20 cellular contexts compared by ENCODE assay signal in the genomic region with DNA sequence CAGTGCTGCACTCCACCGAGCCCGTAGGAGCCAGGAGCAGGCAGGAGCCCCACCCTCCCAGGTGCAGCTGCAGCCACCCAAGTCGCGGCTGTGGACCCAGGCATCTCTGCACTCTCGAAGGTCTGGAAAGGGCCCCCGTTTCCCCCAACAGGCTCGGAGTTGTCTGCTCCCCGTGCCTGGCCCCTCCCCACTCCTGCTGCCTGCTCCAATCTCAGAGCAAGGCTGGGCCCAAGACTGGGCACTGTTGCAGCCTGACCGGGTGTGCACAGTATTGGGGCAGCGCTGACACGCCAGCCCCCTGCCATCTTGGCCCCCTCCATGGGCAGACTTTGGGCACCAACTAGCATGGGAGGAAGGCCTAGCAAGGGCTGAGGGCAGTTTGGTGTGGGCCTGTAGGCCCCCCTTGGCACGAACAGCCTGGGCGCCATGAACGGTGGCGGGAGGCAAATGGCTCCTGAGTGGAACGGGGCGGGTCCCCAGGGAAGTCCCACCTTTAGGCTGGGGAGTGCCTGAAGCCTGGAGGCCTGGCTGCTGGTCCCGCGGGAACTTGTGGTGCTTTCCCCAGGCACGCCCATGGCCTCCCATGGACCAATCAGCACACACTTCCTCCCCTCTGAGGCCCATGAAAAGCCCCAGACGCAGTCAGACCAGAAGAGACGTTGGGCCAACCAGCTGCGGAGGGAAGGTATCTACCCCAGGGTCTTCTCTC.
DNase-seq lines count a peak whose midpoint lies in the region; ATAC-seq, FAIRE-seq and TF ChIP-seq lines count a peak whose summit lies in the region.
"Had no signal": no experiment of that assay in that cellular context is flagged by ENCODE, and none has a peak within 500 bp of the region (broad histone marks: within the 10 kb centered on the region; RNA-seq: fewer than 3 reads in every experiment).

No MANE protein-coding gene starts in this region.

- H3K79me2 ChIP-seq in K562 (ENCODE audit: control insufficient read depth, insufficient read depth, low read length), result no peaks in the 10 kb centered on the region

- no TSS peak for BruUV-seq in K562 (replicated peaks; lab: Mats Ljungman, UMichigan)

- TF ChIP-seq EP300 in K562 (IDR thresholded peaks at IDR 0.05; ENCODE audit: low read length), result no peak

- H3K36me3 ChIP-seq in K562 (ENCODE audit: control insufficient read depth, insufficient read depth, low read length), result no peaks in the 10 kb centered on the region
- H3K36me3 ChIP-seq in gastrocnemius medialis, result no peaks in the 10 kb centered on the region
- H3K36me3 ChIP-seq: brain microvascular endothelial cell had no signal

- ATAC-seq in GM21390 (IDR thresholded peaks at IDR 0.05; ENCODE audit: unreplicated experiment) (peak; percentile 66), HG03039 (IDR thresholded peaks at IDR 0.05; ENCODE audit: unreplicated experiment) (peak; percentile 82), K562 (peak; percentile 98), gastrocnemius medialis (no peak)
- ATAC-seq: esophagus mucosa had no signal

- TF ChIP-seq RAD21 in K562 (CRISPR knock-in tag; conservative IDR thresholded peaks at IDR 0.05 in 1 of 2, IDR thresholded peaks at IDR 0.05 in 1 of 2), result no peak

- H3K27me3 ChIP-seq in K562 (ENCODE audit: control insufficient read depth in 2 of 2, insufficient read depth in 2 of 2, low read length in 2 of 2) (peaks cover 0 to 3% of the 10 kb centered on the region in 2 experiments; a peak in 1 of 5 replicates), gastrocnemius medialis (no peaks in the 10 kb centered on the region)
- H3K27me3 ChIP-seq: brain microvascular endothelial cell had no signal

- no peaks in the 10 kb centered on the region for H3K9me3 ChIP-seq in K562 (replicated peaks; ENCODE audit: control insufficient read depth, insufficient read depth, low read depth, low read length)
- no peaks in the 10 kb centered on the region for H3K9me3 ChIP-seq in gastrocnemius medialis

- peak overlapping the region; percentile 76 for H2AFZ ChIP-seq in K562 (ENCODE audit: low read depth, low read length)

- H3K9ac ChIP-seq in K562 (ENCODE audit: insufficient read depth in 1 of 2, low read depth in 2 of 2, low read length in 2 of 2), result no peak overlapping the region

- H4K20me1 ChIP-seq in K562 (replicated peaks; ENCODE audit: control insufficient read depth, insufficient read depth, low read length), result no peaks in the 10 kb centered on the region

- H3K4me1 ChIP-seq in K562 (replicated peaks in 1 of 2; ENCODE audit: control insufficient read depth in 2 of 2, insufficient read depth in 2 of 2, low read length in 2 of 2), result peaks cover 0 to 12% of the 10 kb centered on the region in 2 experiments; a peak in 2 of 5 replicates
- H3K4me1 ChIP-seq in gastrocnemius medialis, result no peaks in the 10 kb centered on the region

- DNase-seq in GM12892 (ENCODE audit: insufficient read length), result peak; percentile 13
- peak; percentile 31 to 37 (median 35) for DNase-seq in K562 (ENCODE audit: extremely low read depth in 1 of 4, low spot score in 3 of 4)
- DNase-seq in gastrocnemius medialis, result no peak
- DNase-seq in NCI-H1417 treated with DMSO at 0.1 percent for 48 hours (lab: John Stamatoyannopoulos, UW), result no peak
- DNase-seq in cerebellar cortex (ENCODE audit: low spot score), result no peak
- no peak for DNase-seq in DMS153 treated with DMSO at 0.1 percent for 48 hours (lab: John Stamatoyannopoulos, UW; ENCODE audit: unreplicated experiment)
- DNase-seq: activated CD8-positive, alpha-beta memory T cell treated with anti-CD3 and anti-CD28 coated beads, Interleukin-2, amount 50 U/mL, for 48 hours; activated naive CD4-positive, alpha-beta T cell treated with anti-CD3 and anti-CD28 coated beads, Interleukin-2, amount 10 ng/mL, durations not matched to agents 7 days and 5 days; brain microvascular endothelial cell; dermis blood vessel endothelial cell; GDM1; mammary epithelial cell; NCI-H1694; NCI-H524; stimulated activated CD4-positive, alpha-beta T cell treated with anti-CD3 and anti-CD28 coated beads, Interleukin-15, amount 100 ng/mL, for 24 hours; T-helper 9 cell had no signal

- TF ChIP-seq CTCF in K562 (IDR thresholded peaks at IDR 0.05 in 2 of 3, conservative IDR thresholded peaks at IDR 0.05 in 1 of 3; ENCODE audit: insufficient read depth in 2 of 3, low read depth in 1 of 3, low read length in 3 of 3) (no peak), gastrocnemius medialis (IDR thresholded peaks at IDR 0.05 in 4 of 5, conservative IDR thresholded peaks at IDR 0.05 in 1 of 5) (no peak)

- in situ Hi-C loops in K562 (cut with MboI), result loop anchor here (25.0 kb wide), 1 partner anchor 920 kb away; no protein-coding TSS in a partner anchor
- in situ Hi-C loops in gastrocnemius medialis (cut with MboI; ENCODE audit: low sequenced_read_pairs in 4 of 4), result no loop called here

- FAIRE-seq in GM12892 (lab: Jason Lieb, UNC) (no peak), K562 (lab: Jason Lieb, UNC) (no peak)
- FAIRE-seq: islet of Langerhans had no signal

- CTCF ChIA-PET in K562 (lab: Yijun Ruan, JAX; ENCODE audit: low intra/inter-chr PET ratio), result no interaction called here

- TF ChIP-seq POLR2A in GM12892 (IDR thresholded peaks at IDR 0.05; ENCODE audit: low read depth, low read length), result no peak
- TF ChIP-seq POLR2A in K562 (conservative IDR thresholded peaks at IDR 0.05), result no peak
- no peak for TF ChIP-seq POLR2A in gastrocnemius medialis (IDR thresholded peaks at IDR 0.05)

- POLR2A ChIA-PET in K562 (lab: Yijun Ruan, JAX), result no interaction called here

- H3K27ac ChIP-seq in K562 (ENCODE audit: extremely low read depth, low read depth, low read length) (no peak overlapping the region), gastrocnemius medialis (no peak overlapping the region)
- H3K27ac ChIP-seq: brain microvascular endothelial cell had no signal

- H3K4me2 ChIP-seq in K562 (ENCODE audit: insufficient read depth, low read length), result peak overlapping the region; percentile 46; the same call in 1 of the 2 replicates

- 35% methylated on average over 6 of the region's 23 CpGs for WGBS in K562 (ENCODE audit: insufficient coverage, low coverage, missing lambda C conversion rate)

- H3K4me3 ChIP-seq in K562 (no peak overlapping the region), gastrocnemius medialis (no peak overlapping the region)

- intact Hi-C loops in K562 (cut with micrococcal nuclease), result no loop called here
- intact Hi-C loops in gastrocnemius medialis (cut with DNase I; ENCODE audit: low total_unique reads), result no loop called here

- no peaks in the 10 kb centered on the region for H3K9me1 ChIP-seq in K562 (ENCODE audit: control insufficient read depth, insufficient read depth, low read length)

TF ChIP-seq in K562, 482 proteins besides CTCF, POLR2A, EP300 and RAD21 (continues in another document):
- TF ChIP-seq, protein P1, sequence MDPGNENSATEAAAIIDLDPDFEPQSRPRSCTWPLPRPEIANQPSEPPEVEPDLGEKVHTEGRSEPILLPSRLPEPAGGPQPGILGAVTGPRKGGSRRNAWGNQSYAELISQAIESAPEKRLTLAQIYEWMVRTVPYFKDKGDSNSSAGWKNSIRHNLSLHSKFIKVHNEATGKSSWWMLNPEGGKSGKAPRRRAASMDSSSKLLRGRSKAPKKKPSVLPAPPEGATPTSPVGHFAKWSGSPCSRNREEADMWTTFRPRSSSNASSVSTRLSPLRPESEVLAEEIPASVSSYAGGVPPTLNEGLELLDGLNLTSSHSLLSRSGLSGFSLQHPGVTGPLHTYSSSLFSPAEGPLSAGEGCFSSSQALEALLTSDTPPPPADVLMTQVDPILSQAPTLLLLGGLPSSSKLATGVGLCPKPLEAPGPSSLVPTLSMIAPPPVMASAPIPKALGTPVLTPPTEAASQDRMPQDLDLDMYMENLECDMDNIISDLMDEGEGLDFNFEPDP (CRISPR knock-in tag; IDR thresholded peaks at IDR 0.05), result no peak
- peak; percentile 31; the same call in 1 of the 2 replicates for TF ChIP-seq PHF8 (IDR thresholded peaks at IDR 0.05; ENCODE audit: borderline replicate concordance, low read length)
- no peak for TF ChIP-seq ZNF282 (CRISPR knock-in tag; IDR thresholded peaks at IDR 0.05)
- TF ChIP-seq GTF2A2 (tag; IDR thresholded peaks at IDR 0.05), result no peak
- TF ChIP-seq SREBF2 (CRISPR knock-in tag; IDR thresholded peaks at IDR 0.05), result no peak
- no peak for TF ChIP-seq KDM2B (CRISPR knock-in tag; IDR thresholded peaks at IDR 0.05)
- TF ChIP-seq YY1 (IDR thresholded peaks at IDR 0.05; ENCODE audit: borderline replicate concordance in 1 of 3, control insufficient read depth in 1 of 3, extremely low read depth in 1 of 3, insufficient read depth in 3 of 3, insufficient read length in 1 of 3, insufficient replicate concordance in 2 of 3, low read depth in 1 of 3, low read length in 2 of 3), result no peak
- TF ChIP-seq POLR2G (IDR thresholded peaks at IDR 0.05; ENCODE audit: low read depth, low read length), result peak; percentile 55
- no peak for TF ChIP-seq ESRRA (IDR thresholded peaks at IDR 0.05; ENCODE audit: borderline replicate concordance, low read depth)

Comparison
In these comparisons a context has a peak if more than half of its experiments do, and no peak if none do; other contexts are left out.
1. DNase-seq: peak in GM12892 (single experiment) and K562 (4 of 4); none in gastrocnemius medialis (0 of 2), NCI-H1417 treated with DMSO at 0.1 percent for 48 hours (single experiment), cerebellar cortex (single experiment) and DMS153 treated with DMSO at 0.1 percent for 48 hours (single experiment).
2. ATAC-seq: peak in GM21390 (single experiment), HG03039 (single experiment) and K562 (single experiment); none in gastrocnemius medialis (0 of 2).